ENCODE assay signal across 24 cellular contexts in genomic region chr4:163948920-163949455, GRCh38.
DNase-seq lines count a peak whose midpoint lies in the region; ATAC-seq, FAIRE-seq and TF ChIP-seq lines count a peak whose summit lies in the region.
"Had no signal": no experiment of that assay in that cellular context is flagged by ENCODE, and none has a peak within 500 bp of the region (broad histone marks: within the 10 kb centered on the region; RNA-seq: fewer than 3 reads in every experiment).

No MANE protein-coding gene starts in this region.

- intact Hi-C loops in right cardiac atrium (cut with DNase I): no loop called here
- intact Hi-C loops in Right ventricle myocardium inferior (cut with DNase I): no loop called here
- intact Hi-C loops in kidney (cut with DNase I): no loop called here
- intact Hi-C loops in sciatic nerve (cut with DNase I): no loop called here

- H3K9ac ChIP-seq in kidney (ENCODE audit: low read length in 2 of 2) (no peak overlapping the region), smooth muscle cell (ENCODE audit: low read depth) (no peak overlapping the region)
- H3K9ac ChIP-seq: BLaER1 had no signal

- no peak overlapping the region for H3K4me3 ChIP-seq in right cardiac atrium (ENCODE audit: low read length)
- H3K4me3 ChIP-seq in kidney (ENCODE audit: low read length in 2 of 2): no peak overlapping the region
- H3K4me3 ChIP-seq in smooth muscle cell: no peak overlapping the region
- no peak overlapping the region for H3K4me3 ChIP-seq in foreskin fibroblast (ENCODE audit: low read depth in 1 of 2, low read length in 2 of 2)
- H3K4me3 ChIP-seq: BLaER1, GM23338, HAP-1 had no signal

- H3K4me1 ChIP-seq in right cardiac atrium (ENCODE audit: control insufficient read depth, insufficient read depth, low read length): no peaks in the 10 kb centered on the region
- no peaks in the 10 kb centered on the region for H3K4me1 ChIP-seq in kidney (ENCODE audit: control insufficient read depth in 1 of 2, insufficient read depth in 1 of 2, low read depth in 1 of 2, low read length in 2 of 2)
- no peaks in the 10 kb centered on the region for H3K4me1 ChIP-seq in smooth muscle cell (ENCODE audit: low read depth)
- H3K4me1 ChIP-seq: BLaER1, Caco-2, HAP-1 had no signal

- H3K79me2 ChIP-seq in smooth muscle cell (ENCODE audit: low read depth): no peaks in the 10 kb centered on the region

- H3K36me3 ChIP-seq in kidney (ENCODE audit: control insufficient read depth in 1 of 2, insufficient read depth in 2 of 2, low read length in 2 of 2): no peaks in the 10 kb centered on the region
- no peaks in the 10 kb centered on the region for H3K36me3 ChIP-seq in smooth muscle cell (ENCODE audit: low read depth)
- H3K36me3 ChIP-seq: BLaER1, HAP-1 had no signal

- H4K20me1 ChIP-seq in smooth muscle cell (ENCODE audit: low read depth): no peaks in the 10 kb centered on the region
- H4K20me1 ChIP-seq: BLaER1 had no signal

- H3K9me3 ChIP-seq in right cardiac atrium (ENCODE audit: control insufficient read depth, low read length): no peaks in the 10 kb centered on the region
- no peaks in the 10 kb centered on the region for H3K9me3 ChIP-seq in kidney (ENCODE audit: control insufficient read depth in 1 of 2, low read length in 2 of 2)
- H3K9me3 ChIP-seq in smooth muscle cell (replicated peaks; ENCODE audit: low read depth): no peaks in the 10 kb centered on the region
- H3K9me3 ChIP-seq: Caco-2, HAP-1 had no signal

- no peak overlapping the region for H2AFZ ChIP-seq in smooth muscle cell (ENCODE audit: low read depth)
- H2AFZ ChIP-seq: GM23338 had no signal

- TF ChIP-seq CTCF in kidney (IDR thresholded peaks at IDR 0.05; ENCODE audit: borderline replicate concordance, extremely low read depth, insufficient read depth) (no peak), smooth muscle cell (IDR thresholded peaks at IDR 0.05; ENCODE audit: borderline replicate concordance, insufficient read depth, poor library complexity, severe bottlenecking) (no peak), foreskin fibroblast (IDR thresholded peaks at IDR 0.05; ENCODE audit: low read depth, low read length) (no peak)

- WGBS in right cardiac atrium: 84% methylated on average over 9 of the region's 9 CpGs
- WGBS in smooth muscle cell (ENCODE audit: low lambda C conversion rate): 93% methylated on average over 9 of the region's 9 CpGs

- H3K4me2 ChIP-seq in smooth muscle cell: no peak overlapping the region
- H3K4me2 ChIP-seq: BLaER1, GM23338 had no signal

- FAIRE-seq in kidney (lab: Jason Lieb, UNC): no peak
- FAIRE-seq: A204.1, GM12891, GM18507, H54 had no signal

- no peak for ATAC-seq in right cardiac atrium
- no peak for ATAC-seq in Right ventricle myocardium inferior
- ATAC-seq in sciatic nerve: peak; percentile 22
- no peak for ATAC-seq in HG03457 (IDR thresholded peaks at IDR 0.05; ENCODE audit: unreplicated experiment)
- ATAC-seq: CD8-positive, alpha-beta T cell; GM23338 had no signal

- H3K27ac ChIP-seq in right cardiac atrium (ENCODE audit: low read length) (no peak overlapping the region), kidney (ENCODE audit: low read depth in 2 of 2, low read length in 2 of 2) (no peak overlapping the region), smooth muscle cell (ENCODE audit: low read depth) (no peak overlapping the region)
- H3K27ac ChIP-seq: 22Rv1, BLaER1, C4-2B had no signal

- H3F3A ChIP-seq in smooth muscle cell (ENCODE audit: low read depth): no peaks in the 10 kb centered on the region

- no peaks in the 10 kb centered on the region for H3K27me3 ChIP-seq in right cardiac atrium (ENCODE audit: control insufficient read depth, insufficient read depth)
- no peaks in the 10 kb centered on the region for H3K27me3 ChIP-seq in smooth muscle cell (ENCODE audit: low read depth)
- H3K27me3 ChIP-seq: BLaER1 had no signal

- DNase-seq in right cardiac atrium (peak in 2 of 3 donors; percentile 29 to 31), Right ventricle myocardium inferior (ENCODE audit: missing footprints) (no peak), kidney (peak; percentile 29), sciatic nerve (ENCODE audit: low spot score) (no peak), smooth muscle cell (lab: John Stamatoyannopoulos, UW; ENCODE audit: unreplicated experiment) (no peak), inferior parietal cortex (ENCODE audit: extremely low spot score) (no peak), foreskin fibroblast (no peak)
- DNase-seq: Caco-2; CD4-positive, CD25-positive, alpha-beta regulatory T cell; CD8-positive, alpha-beta T cell; DMS153; DMS79 treated with DMSO at 0.1 percent for 48 hours; GF-D8; HFFc6 had no signal

Comparison
In these comparisons a context has a peak if more than half of its experiments do, and no peak if none do; other contexts are left out.
1. DNase-seq: peak in right cardiac atrium (2 of 3) and kidney (single experiment); none in Right ventricle myocardium inferior (single experiment), sciatic nerve (single experiment), smooth muscle cell (single experiment), inferior parietal cortex (single experiment) and foreskin fibroblast (0 of 2).